Comparison of ENCODE assay signal across 18 cellular contexts in the genomic region with DNA sequence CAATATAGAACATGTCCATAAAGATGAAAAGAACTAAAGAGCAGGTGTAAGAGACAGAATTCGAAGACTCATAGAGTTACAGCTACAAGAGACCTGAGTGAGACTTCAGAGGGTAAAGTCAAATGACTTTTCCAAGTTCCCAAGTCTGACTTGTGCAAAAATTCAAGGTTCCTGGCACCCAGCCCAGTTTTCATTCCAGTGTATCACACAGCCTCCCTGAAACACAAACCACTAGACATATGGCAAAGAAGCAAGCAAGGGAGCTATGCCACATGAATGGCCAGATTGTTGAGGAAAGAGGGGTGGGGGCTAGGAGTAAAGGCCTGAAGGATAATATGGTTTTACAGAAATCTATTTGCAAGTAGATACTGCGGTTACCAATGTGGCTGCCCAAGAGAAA.
DNase-seq lines count a peak whose midpoint lies in the region; ATAC-seq and TF ChIP-seq lines count a peak whose summit lies in the region.
"Had no signal": no experiment of that assay in that cellular context is flagged by ENCODE, and none has a peak within 500 bp of the region (broad histone marks: within the 10 kb centered on the region; RNA-seq: fewer than 3 reads in every experiment).

No MANE protein-coding gene starts in this region.

- H3K9me2 ChIP-seq in MM.1S (replicated peaks; ENCODE audit: insufficient read depth, low read length) = no peaks in the 10 kb centered on the region

- no peaks in the 10 kb centered on the region for H3K4me1 ChIP-seq in right cardiac atrium (ENCODE audit: control insufficient read depth, insufficient read depth, low read length)
- H3K4me1 ChIP-seq in heart right ventricle = no peaks in the 10 kb centered on the region
- no peaks in the 10 kb centered on the region for H3K4me1 ChIP-seq in adipocyte (ENCODE audit: control insufficient read depth, insufficient read depth, low read length)
- H3K4me1 ChIP-seq in gastrocnemius medialis = no peaks in the 10 kb centered on the region
- peaks cover 19% of the 10 kb centered on the region for H3K4me1 ChIP-seq in MM.1S (ENCODE audit: low read length)
- H3K4me1 ChIP-seq: upper lobe of right lung had no signal

- intact Hi-C loops in right cardiac atrium (cut with DNase I) (no loop called here), heart right ventricle (cut with DNase I) (no loop called here), gastrocnemius medialis (cut with DNase I; ENCODE audit: low total_unique reads) (no loop called here)

- H3K9me3 ChIP-seq in right cardiac atrium (ENCODE audit: control insufficient read depth, low read length) = no peaks in the 10 kb centered on the region
- H3K9me3 ChIP-seq in heart right ventricle = no peaks in the 10 kb centered on the region
- no peaks in the 10 kb centered on the region for H3K9me3 ChIP-seq in adipocyte (ENCODE audit: control insufficient read depth, low read length)
- no peaks in the 10 kb centered on the region for H3K9me3 ChIP-seq in gastrocnemius medialis
- H3K9me3 ChIP-seq in MM.1S (replicated peaks; ENCODE audit: insufficient read depth, low read length) = no peaks in the 10 kb centered on the region
- H3K9me3 ChIP-seq: neutrophil, upper lobe of right lung had no signal

- peak in 2 of 3 donors; percentile 42 to 53 for DNase-seq in right cardiac atrium
- DNase-seq in heart right ventricle = no peak
- DNase-seq in adipocyte (ENCODE audit: low read depth) = peak; percentile 24
- DNase-seq in glomerular visceral epithelial cell (ENCODE audit: extremely low spot score) = peak; percentile 5
- DNase-seq in gastrocnemius medialis = no peak
- no peak for DNase-seq in MM.1S
- no peak for DNase-seq in NCI-H146 (lab: John Stamatoyannopoulos, UW)
- DNase-seq in NCI-H187 (lab: John Stamatoyannopoulos, UW) = no peak
- DNase-seq: activated CD8-positive, alpha-beta memory T cell treated with anti-CD3 and anti-CD28 coated beads, Interleukin-2, amount 50 U/mL, for 4 hours; activated naive CD8-positive, alpha-beta T cell treated with anti-CD3 and anti-CD28 coated beads, Interleukin-2, amount 10 ng/mL, durations not matched to agents 7 days and 5 days; effector CD8-positive, alpha-beta T cell; hippocampal formation; NCI-H526 treated with DMSO at 0.1 percent for 48 hours; SIG-M5; stimulated activated CD4-positive, alpha-beta T cell treated with anti-CD3 and anti-CD28 coated beads, Interleukin-12 subunit alpha, Interleukin-12 subunit beta, amount 100 ng/mL, for 4 hours; upper lobe of right lung; WERI-Rb-1 had no signal

- WGBS in right cardiac atrium = 93% methylated on average over 2 of the region's 2 CpGs
- 75 to 88% methylated on average over 2 of the region's 2 CpGs for WGBS in heart right ventricle, 2 donors

- ATAC-seq in right cardiac atrium = no peak
- ATAC-seq in heart right ventricle = no peak
- ATAC-seq in gastrocnemius medialis = no peak
- ATAC-seq: upper lobe of right lung had no signal

- H3K79me2 ChIP-seq in MM.1S (ENCODE audit: low read length) = no peaks in the 10 kb centered on the region

- H3K27me3 ChIP-seq in right cardiac atrium (ENCODE audit: control insufficient read depth, insufficient read depth) (no peaks in the 10 kb centered on the region), heart right ventricle (no peaks in the 10 kb centered on the region), adipocyte (replicated peaks; ENCODE audit: control insufficient read depth, insufficient read depth, low read length) (peaks cover 13% of the 10 kb centered on the region), gastrocnemius medialis (peaks cover 0 to 3% (median 0%) of the 10 kb centered on the region in 3 donors), MM.1S (replicated peaks; ENCODE audit: insufficient read depth, low read length) (peaks cover 22% of the 10 kb centered on the region; the same call in 1 of the 2 replicates)
- H3K27me3 ChIP-seq: upper lobe of right lung had no signal

- peaks cover 11% of the 10 kb centered on the region for H3F3A ChIP-seq in MM.1S (ENCODE audit: insufficient read depth, low read length)

- no peak overlapping the region for H3K4me3 ChIP-seq in right cardiac atrium (ENCODE audit: low read length)
- no peak overlapping the region for H3K4me3 ChIP-seq in heart right ventricle
- no peak overlapping the region for H3K4me3 ChIP-seq in adipocyte (ENCODE audit: low read length)
- no peak overlapping the region for H3K4me3 ChIP-seq in gastrocnemius medialis
- H3K4me3 ChIP-seq in MM.1S (ENCODE audit: low read length) = no peak overlapping the region
- H3K4me3 ChIP-seq: upper lobe of right lung had no signal

- H3K27ac ChIP-seq in right cardiac atrium (ENCODE audit: low read length) = no peak overlapping the region
- no peak overlapping the region for H3K27ac ChIP-seq in heart right ventricle
- H3K27ac ChIP-seq in gastrocnemius medialis = no peak overlapping the region
- no peak overlapping the region for H3K27ac ChIP-seq in MM.1S (ENCODE audit: low read length)
- H3K27ac ChIP-seq: neutrophil, upper lobe of right lung, WERI-Rb-1 had no signal

- no peaks in the 10 kb centered on the region for H3K36me3 ChIP-seq in heart right ventricle
- H3K36me3 ChIP-seq in adipocyte (ENCODE audit: control insufficient read depth, insufficient read depth, low read length, severe bottlenecking) = no peaks in the 10 kb centered on the region
- H3K36me3 ChIP-seq in gastrocnemius medialis = no peaks in the 10 kb centered on the region
- no peaks in the 10 kb centered on the region for H3K36me3 ChIP-seq in MM.1S (replicated peaks; ENCODE audit: insufficient read depth, low read length)
- H3K36me3 ChIP-seq: neutrophil, upper lobe of right lung, WERI-Rb-1 had no signal

- TF ChIP-seq POLR2A in gastrocnemius medialis (IDR thresholded peaks at IDR 0.05) = no peak

- in situ Hi-C loops in gastrocnemius medialis (cut with MboI; ENCODE audit: low sequenced_read_pairs in 4 of 4) = no loop called here

- no peak for TF ChIP-seq CTCF in heart right ventricle (IDR thresholded peaks at IDR 0.05)
- no peak for TF ChIP-seq CTCF in gastrocnemius medialis (IDR thresholded peaks at IDR 0.05 in 4 of 5, conservative IDR thresholded peaks at IDR 0.05 in 1 of 5)
- TF ChIP-seq CTCF in MM.1S (IDR thresholded peaks at IDR 0.05; ENCODE audit: low read length) = no peak

- H2AFZ ChIP-seq in MM.1S (ENCODE audit: low read length) = no peak overlapping the region

- H3K9ac ChIP-seq in adipocyte (ENCODE audit: low read length) (no peak overlapping the region), MM.1S (ENCODE audit: low read length) (no peak overlapping the region)

- no peak overlapping the region for H3K4me2 ChIP-seq in MM.1S (ENCODE audit: low read depth, low read length)

- no peaks in the 10 kb centered on the region for H4K20me1 ChIP-seq in MM.1S (ENCODE audit: insufficient read depth, low read length)

Comparison
In these comparisons a context has a peak if more than half of its experiments do, and no peak if none do; other contexts are left out.
1. DNase-seq: peak in right cardiac atrium (2 of 3), adipocyte (single experiment) and glomerular visceral epithelial cell (single experiment); none in heart right ventricle (0 of 2), gastrocnemius medialis (0 of 2), MM.1S (single experiment), NCI-H146 (single experiment) and NCI-H187 (0 of 2).